In genomic region chr2:171625013-171625412, GRCh38 we compare ENCODE assay signal across 7 cellular contexts.
"Had no signal": no experiment of that assay in that cellular context is flagged by ENCODE, and none has a peak within 500 bp of the region (broad histone marks: within the 10 kb centered on the region; RNA-seq: fewer than 3 reads in every experiment).

No MANE protein-coding gene starts in this region.

- ATAC-seq: HepG2, K562 had no signal

- H3K27ac ChIP-seq: HL-60, KMS-11 had no signal

- H3K4me3 ChIP-seq: K562 had no signal

- DNase-seq: IMR-90, KBM-7, KG1 had no signal
